Comparison of ENCODE assay signal across 30 cellular contexts in the genomic region with DNA sequence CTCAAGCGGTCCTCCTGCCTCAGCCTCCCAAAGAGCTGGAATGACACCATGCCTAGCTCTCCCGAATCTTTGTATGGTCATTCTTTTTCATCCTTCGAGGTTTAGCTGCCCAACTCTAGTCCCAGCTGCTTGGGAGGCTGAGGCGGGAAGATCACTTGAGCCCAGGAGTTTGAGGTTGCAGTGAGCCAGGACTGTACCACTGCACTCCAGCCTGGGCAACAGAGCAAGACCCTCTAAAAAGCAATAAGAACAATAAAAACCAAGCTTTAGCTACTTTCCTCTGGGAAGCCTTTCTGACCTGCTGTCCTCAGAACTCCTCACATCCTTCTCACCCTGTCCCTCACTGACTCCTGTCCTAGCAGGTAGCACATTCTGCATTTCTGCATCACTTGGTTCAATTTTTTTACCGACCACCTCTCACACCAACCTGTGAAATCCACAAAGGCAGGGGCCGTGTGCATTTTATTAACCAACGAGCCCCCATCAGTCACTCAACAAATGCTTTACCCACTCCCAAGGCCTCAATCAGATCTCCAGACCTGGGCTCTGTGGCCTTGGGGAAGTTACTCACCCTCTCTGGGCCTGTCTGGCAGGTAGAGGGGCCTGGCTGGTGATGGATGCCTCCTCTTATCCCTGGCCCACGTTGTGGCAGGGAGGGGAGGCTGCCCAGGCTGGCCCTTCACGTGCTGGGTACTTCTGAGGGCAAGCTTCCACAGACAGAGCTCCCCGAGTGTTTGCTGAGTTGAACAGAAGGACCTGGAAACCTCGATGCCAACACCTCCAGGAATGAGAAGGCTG. TPM values are rescaled to one million over a fixed set of nuclear protein-coding genes. Genes with fewer than 3 reads are reported as not detected.
DNase-seq lines count a peak whose midpoint lies in the region; ATAC-seq and TF ChIP-seq lines count a peak whose summit lies in the region.
"Had no signal": no experiment of that assay in that cellular context is flagged by ENCODE, and none has a peak within 500 bp of the region (broad histone marks: within the 10 kb centered on the region; RNA-seq: fewer than 3 reads in every experiment).

No MANE protein-coding gene starts in this region.

- DNase-seq in SK-N-SH (peak; percentile 52), hepatocyte (ENCODE audit: low spot score) (no peak), osteoblast (ENCODE audit: insufficient read length, low spot score, missing footprints) (peak; percentile 68), colonic mucosa (no peak)
- no peak for DNase-seq in activated CD4-positive, alpha-beta T cell treated with anti-CD3 and anti-CD28 coated beads, Interleukin-2, amount 10 ng/mL, durations not matched to agents 7 days and 5 days
- DNase-seq in stimulated activated effector memory CD8-positive, alpha-beta T cell treated with anti-CD3 and anti-CD28 coated beads, Interleukin-12 subunit alpha, Interleukin-12 subunit beta, amount 100 ng/mL, for 72 hours (ENCODE audit: low spot score in 2 of 2), result no peak
- DNase-seq: activated CD4-positive, alpha-beta T cell treated with anti-CD3 and anti-CD28 coated beads for 1 hour; activated CD8-positive, alpha-beta memory T cell treated with anti-CD3 and anti-CD28 coated beads for 24 hours; activated T-cell treated with anti-CD3 and anti-CD28 coated beads, Interleukin-2, amount 50 U/mL, for 24 hours; anterior cingulate cortex; central memory CD4-positive, alpha-beta T cell; DMS53; erythroblast; GDM1; HFFc6; kidney glomerular epithelial cell; NCI-H187; NCI-H2227 treated with DMSO at 0.1 percent for 48 hours; NCI-H748 treated with DMSO at 0.1 percent for 48 hours; testis had no signal

- H3K4me1 ChIP-seq in SK-N-SH (ENCODE audit: control insufficient read depth in 1 of 2, insufficient read depth in 2 of 2, low read depth in 1 of 2, low read length in 1 of 2) (peaks cover 0 to 47% of the 10 kb centered on the region in 2 experiments; a peak in 2 of 4 replicates), hepatocyte (ENCODE audit: insufficient read depth) (peaks cover 13% of the 10 kb centered on the region), osteoblast (ENCODE audit: insufficient read depth, low read length) (peaks cover 21% of the 10 kb centered on the region), urinary bladder (ENCODE audit: insufficient read depth) (no peaks in the 10 kb centered on the region), colonic mucosa (peaks cover 1% of the 10 kb centered on the region)

- H3K4me3 ChIP-seq in SK-N-SH (ENCODE audit: low read depth in 2 of 2, low read length in 1 of 2) (no peak overlapping the region), hepatocyte (no peak overlapping the region), osteoblast (ENCODE audit: insufficient read depth, low read length) (no peak overlapping the region), urinary bladder (ENCODE audit: low read depth, low read length) (no peak overlapping the region), colonic mucosa (no peak overlapping the region)
- H3K4me3 ChIP-seq: gastroesophageal sphincter, testis had no signal

- TF ChIP-seq EP300 in SK-N-SH (IDR thresholded peaks at IDR 0.05; ENCODE audit: borderline replicate concordance in 1 of 2, low read depth in 1 of 2, low read length in 1 of 2), result no peak

- no peak for TF ChIP-seq RAD21 in SK-N-SH (IDR thresholded peaks at IDR 0.05; ENCODE audit: low read length)

- H3K9me3 ChIP-seq in SK-N-SH, result no peaks in the 10 kb centered on the region
- H3K9me3 ChIP-seq in hepatocyte (ENCODE audit: low read depth), result no peaks in the 10 kb centered on the region
- no peaks in the 10 kb centered on the region for H3K9me3 ChIP-seq in osteoblast (ENCODE audit: low read depth, low read length)
- no peaks in the 10 kb centered on the region for H3K9me3 ChIP-seq in colonic mucosa
- H3K9me3 ChIP-seq: gastroesophageal sphincter, testis had no signal

- POLR2A ChIA-PET in SK-N-SH (lab: Yijun Ruan, JAX), result interaction anchor here (0.9 to 1.7 kb wide), 2 partner anchors 19 to 42 kb away, joined by 3 to 5 read pairs; partner anchors contain the start of gene MANBAL
- POLR2A ChIA-PET in activated CD4-positive, alpha-beta T cell treated with anti-CD3 and anti-CD28 coated beads, Interleukin-2, amount 10 ng/mL, durations not matched to agents 7 days and 5 days (lab: Charles Lee), result no interaction called here

- H4K20me1 ChIP-seq in SK-N-SH (ENCODE audit: insufficient read depth) (no peaks in the 10 kb centered on the region), hepatocyte (ENCODE audit: insufficient read depth, poor library complexity, severe bottlenecking) (no peaks in the 10 kb centered on the region), osteoblast (ENCODE audit: insufficient read depth, low read length) (no peaks in the 10 kb centered on the region)

- H3K9ac ChIP-seq in SK-N-SH (no peak overlapping the region), colonic mucosa (ENCODE audit: low read depth in 2 of 2, low read length in 2 of 2) (no peak overlapping the region)
- H3K9ac ChIP-seq: KMS-11, parathyroid adenoma had no signal

- TF ChIP-seq CTCF in SK-N-SH (IDR thresholded peaks at IDR 0.05), result no peak
- TF ChIP-seq CTCF in hepatocyte (IDR thresholded peaks at IDR 0.05; ENCODE audit: poor library complexity), result no peak
- no peak for TF ChIP-seq CTCF in osteoblast (IDR thresholded peaks at IDR 0.05; ENCODE audit: extremely low read depth, low read depth, low read length)
- no peak for TF ChIP-seq CTCF in colonic mucosa (IDR thresholded peaks at IDR 0.05)

- peak overlapping the region in 1 of 2 experiments; percentile 87; a peak in 2 of 4 replicates for H3K27ac ChIP-seq in SK-N-SH (ENCODE audit: low read depth in 2 of 2, low read length in 1 of 2)
- peak overlapping the region; percentile 58 for H3K27ac ChIP-seq in hepatocyte
- H3K27ac ChIP-seq in osteoblast (ENCODE audit: low read depth, low read length), result no peak overlapping the region
- H3K27ac ChIP-seq in urinary bladder (ENCODE audit: low read depth), result peak overlapping the region; percentile 35
- H3K27ac ChIP-seq in colonic mucosa, result no peak overlapping the region
- H3K27ac ChIP-seq: 22Rv1, KMS-11, parathyroid adenoma, testis had no signal

- H3K27me3 Mint-ChIP-seq in activated CD4-positive, alpha-beta T cell treated with anti-CD3 and anti-CD28 coated beads, Interleukin-2, amount 10 ng/mL, durations not matched to agents 7 days and 5 days, result no peaks in the 10 kb centered on the region
- H3K27me3 Mint-ChIP-seq: activated naive CD4-positive, alpha-beta T cell treated with anti-CD3 and anti-CD28 coated beads, Interleukin-2, amount 50 U/mL, for 24 hours; activated T-cell treated with anti-CD3 and anti-CD28 coated beads, Interleukin-2, amount 50 U/mL, for 24 hours; natural killer cell treated with Interleukin-12 subunit alpha and Interleukin-12 subunit beta and Interleukin-15 and Interleukin-18, amount 100 ng/mL, for 72 hours had no signal

- H3K4me1 Mint-ChIP-seq in activated CD4-positive, alpha-beta T cell treated with anti-CD3 and anti-CD28 coated beads, Interleukin-2, amount 10 ng/mL, durations not matched to agents 7 days and 5 days, result peaks cover 10% of the 10 kb centered on the region
- peaks cover 8% of the 10 kb centered on the region for H3K4me1 Mint-ChIP-seq in stimulated activated effector memory CD8-positive, alpha-beta T cell treated with anti-CD3 and anti-CD28 coated beads, Interleukin-12 subunit alpha, Interleukin-12 subunit beta, amount 100 ng/mL, for 72 hours

- intact Hi-C loops in colonic mucosa (cut with DNase I), result no loop called here

- no peak for ATAC-seq in SK-N-SH treated with all-trans-retinoic acid at 6 μM for 48 hours
- no peak for ATAC-seq in stimulated activated effector memory CD8-positive, alpha-beta T cell treated with anti-CD3 and anti-CD28 coated beads, Interleukin-12 subunit alpha, Interleukin-12 subunit beta, amount 100 ng/mL, for 72 hours
- ATAC-seq: gastroesophageal sphincter; natural killer cell treated with Interleukin-12 subunit alpha and Interleukin-12 subunit beta and Interleukin-15 and Interleukin-18, amount 100 ng/mL, for 72 hours; sciatic nerve had no signal

- H2AFZ ChIP-seq in SK-N-SH (ENCODE audit: low read depth) (no peak overlapping the region), hepatocyte (no peak overlapping the region), osteoblast (ENCODE audit: low read length) (no peak overlapping the region)
- H2AFZ ChIP-seq: parathyroid adenoma had no signal

- no peak overlapping the region for H3K4me3 Mint-ChIP-seq in activated CD4-positive, alpha-beta T cell treated with anti-CD3 and anti-CD28 coated beads, Interleukin-2, amount 10 ng/mL, durations not matched to agents 7 days and 5 days
- H3K4me3 Mint-ChIP-seq in stimulated activated effector memory CD8-positive, alpha-beta T cell treated with anti-CD3 and anti-CD28 coated beads, Interleukin-12 subunit alpha, Interleukin-12 subunit beta, amount 100 ng/mL, for 72 hours, result no peak overlapping the region
- H3K4me3 Mint-ChIP-seq: activated naive CD4-positive, alpha-beta T cell treated with anti-CD3 and anti-CD28 coated beads, Interleukin-2, amount 50 U/mL, for 24 hours; activated T-cell treated with anti-CD3 and anti-CD28 coated beads, Interleukin-2, amount 50 U/mL, for 24 hours; CD8-positive, alpha-beta memory T cell; HFFc6; natural killer cell treated with Interleukin-12 subunit alpha and Interleukin-12 subunit beta and Interleukin-15 and Interleukin-18, amount 100 ng/mL, for 72 hours had no signal

- WGBS in SK-N-SH (ENCODE audit: low lambda C conversion rate), result 82% methylated on average over 9 of the region's 11 CpGs
- WGBS in hepatocyte (ENCODE audit: low lambda C conversion rate, missing lambda C conversion rate), result 78% methylated on average over 11 of the region's 11 CpGs
- WGBS in urinary bladder, result 76% methylated on average over 11 of the region's 11 CpGs

- no peaks in the 10 kb centered on the region for H3K9me3 Mint-ChIP-seq in activated CD4-positive, alpha-beta T cell treated with anti-CD3 and anti-CD28 coated beads, Interleukin-2, amount 10 ng/mL, durations not matched to agents 7 days and 5 days
- H3K9me3 Mint-ChIP-seq in stimulated activated effector memory CD8-positive, alpha-beta T cell treated with anti-CD3 and anti-CD28 coated beads, Interleukin-12 subunit alpha, Interleukin-12 subunit beta, amount 100 ng/mL, for 72 hours, result no peaks in the 10 kb centered on the region
- H3K9me3 Mint-ChIP-seq: activated naive CD4-positive, alpha-beta T cell treated with anti-CD3 and anti-CD28 coated beads, Interleukin-2, amount 50 U/mL, for 24 hours; activated T-cell treated with anti-CD3 and anti-CD28 coated beads, Interleukin-2, amount 50 U/mL, for 24 hours; CD8-positive, alpha-beta memory T cell; HFFc6; natural killer cell treated with Interleukin-12 subunit alpha and Interleukin-12 subunit beta and Interleukin-15 and Interleukin-18, amount 100 ng/mL, for 72 hours had no signal

- H3K27ac Mint-ChIP-seq in activated CD4-positive, alpha-beta T cell treated with anti-CD3 and anti-CD28 coated beads, Interleukin-2, amount 10 ng/mL, durations not matched to agents 7 days and 5 days, result no peak overlapping the region
- H3K27ac Mint-ChIP-seq in stimulated activated effector memory CD8-positive, alpha-beta T cell treated with anti-CD3 and anti-CD28 coated beads, Interleukin-12 subunit alpha, Interleukin-12 subunit beta, amount 100 ng/mL, for 72 hours, result no peak overlapping the region
- H3K27ac Mint-ChIP-seq: activated naive CD4-positive, alpha-beta T cell treated with anti-CD3 and anti-CD28 coated beads, Interleukin-2, amount 50 U/mL, for 24 hours; activated T-cell treated with anti-CD3 and anti-CD28 coated beads, Interleukin-2, amount 50 U/mL, for 24 hours; natural killer cell treated with Interleukin-12 subunit alpha and Interleukin-12 subunit beta and Interleukin-15 and Interleukin-18, amount 100 ng/mL, for 72 hours had no signal

- H3K27me3 ChIP-seq in SK-N-SH (ENCODE audit: insufficient read depth) (no peaks in the 10 kb centered on the region), hepatocyte (no peaks in the 10 kb centered on the region), osteoblast (ENCODE audit: insufficient read depth, low read length) (no peaks in the 10 kb centered on the region), colonic mucosa (no peaks in the 10 kb centered on the region)
- H3K27me3 ChIP-seq: gastroesophageal sphincter, testis had no signal

- H3K36me3 ChIP-seq in SK-N-SH (replicated peaks in 1 of 2; ENCODE audit: control insufficient read depth in 1 of 2, insufficient read depth in 2 of 2, low read length in 1 of 2), result no peaks in the 10 kb centered on the region
- no peaks in the 10 kb centered on the region for H3K36me3 ChIP-seq in hepatocyte (replicated peaks; ENCODE audit: insufficient read depth, low read depth)
- H3K36me3 ChIP-seq in osteoblast (ENCODE audit: insufficient read depth, low read length), result no peaks in the 10 kb centered on the region
- no peaks in the 10 kb centered on the region for H3K36me3 ChIP-seq in urinary bladder (ENCODE audit: insufficient read depth)
- H3K36me3 ChIP-seq in colonic mucosa, result no peaks in the 10 kb centered on the region
- H3K36me3 ChIP-seq: gastroesophageal sphincter had no signal

- H3K36me3 Mint-ChIP-seq in activated CD4-positive, alpha-beta T cell treated with anti-CD3 and anti-CD28 coated beads, Interleukin-2, amount 10 ng/mL, durations not matched to agents 7 days and 5 days (ENCODE audit: low read depth), result no peaks in the 10 kb centered on the region
- no peaks in the 10 kb centered on the region for H3K36me3 Mint-ChIP-seq in stimulated activated effector memory CD8-positive, alpha-beta T cell treated with anti-CD3 and anti-CD28 coated beads, Interleukin-12 subunit alpha, Interleukin-12 subunit beta, amount 100 ng/mL, for 72 hours
- H3K36me3 Mint-ChIP-seq: activated naive CD4-positive, alpha-beta T cell treated with anti-CD3 and anti-CD28 coated beads, Interleukin-2, amount 50 U/mL, for 24 hours; CD8-positive, alpha-beta memory T cell; natural killer cell treated with Interleukin-12 subunit alpha and Interleukin-12 subunit beta and Interleukin-15 and Interleukin-18, amount 100 ng/mL, for 72 hours had no signal

- H3K4me2 ChIP-seq in SK-N-SH (no peak overlapping the region), hepatocyte (no peak overlapping the region), osteoblast (ENCODE audit: insufficient read depth, low read length) (no peak overlapping the region)
- H3K4me2 ChIP-seq: KMS-11 had no signal

- no peaks in the 10 kb centered on the region for H3K9me2 ChIP-seq in SK-N-SH
- no peaks in the 10 kb centered on the region for H3K9me2 ChIP-seq in hepatocyte (replicated peaks; ENCODE audit: insufficient read depth)

- CTCF ChIA-PET in SK-N-SH (lab: Yijun Ruan, JAX), result interaction anchor here (0.9 to 3.3 kb wide), 9 partner anchors 17 to 204 kb away, joined by 3 to 21 read pairs (median 4); no protein-coding TSS in a partner anchor
- CTCF ChIA-PET in activated CD4-positive, alpha-beta T cell treated with anti-CD3 and anti-CD28 coated beads, Interleukin-2, amount 10 ng/mL, durations not matched to agents 7 days and 5 days (lab: Charles Lee), result interaction anchor here (0.9 kb wide), 1 partner anchor 15 kb away, joined by 3 read pairs; no protein-coding TSS in a partner anchor

- no peaks in the 10 kb centered on the region for H3F3A ChIP-seq in SK-N-SH (replicated peaks; ENCODE audit: insufficient read depth)

- H3K79me2 ChIP-seq in SK-N-SH (ENCODE audit: insufficient read depth) (no peaks in the 10 kb centered on the region), hepatocyte (no peaks in the 10 kb centered on the region), osteoblast (ENCODE audit: insufficient read depth, low read length) (no peaks in the 10 kb centered on the region)
- H3K79me2 ChIP-seq: parathyroid adenoma had no signal

RNA-seq across cellular contexts. Expression of gene SRC, which starts 14.7 kb away (rescaled TPM):
- polyA plus RNA-seq in SK-N-SH (2012; rRNA removed) (23.8 and 25.6 TPM in 2 replicates), hepatocyte (55.1 and 56.4 TPM in 2 replicates), urinary bladder (53.2 TPM)
- 9.6 and 17.1 TPM in 2 replicates for polyA plus RNA-seq in SK-N-SH (2012; cell fraction: cytosol; rRNA removed)
- polyA plus RNA-seq in SK-N-SH (2012; cell fraction: nucleus; rRNA removed), result 49.2 and 58.8 TPM in 2 replicates
- total RNA-seq in hepatocyte (45.5 and 69.8 TPM in 2 replicates), osteoblast (22.1 and 22.4 TPM in 2 replicates), urinary bladder (26.9 TPM), colonic mucosa (100 to 1,000 TPM; 102 to 123 TPM)
- total RNA-seq in activated CD4-positive, alpha-beta T cell treated with anti-CD3 and anti-CD28 coated beads, Interleukin-2, amount 10 ng/mL, durations not matched to agents 7 days and 5 days, result 1 to 10 TPM; 2.1 to 2.6 TPM

RNA-seq across cellular contexts. Expression of gene MANBAL, which starts 41.8 kb away (rescaled TPM):
- polyA plus RNA-seq in SK-N-SH (2012; rRNA removed) (105 and 141 TPM in 2 replicates), hepatocyte (84.1 and 93.9 TPM in 2 replicates), urinary bladder (133 TPM)
- 96.7 and 125 TPM in 2 replicates for polyA plus RNA-seq in SK-N-SH (2012; cell fraction: cytosol; rRNA removed)
- 67.4 and 78.5 TPM in 2 replicates for polyA plus RNA-seq in SK-N-SH (2012; cell fraction: nucleus; rRNA removed)
- total RNA-seq in hepatocyte (35.4 and 43.8 TPM in 2 replicates), osteoblast (14.1 and 17.7 TPM in 2 replicates), urinary bladder (14.9 TPM), colonic mucosa (10 to 100 TPM; 27.1 to 44.6 TPM)
- total RNA-seq in activated CD4-positive, alpha-beta T cell treated with anti-CD3 and anti-CD28 coated beads, Interleukin-2, amount 10 ng/mL, durations not matched to agents 7 days and 5 days, result 10 to 100 TPM; 10.9 to 11.0 TPM

Comparison
In these comparisons a context has a peak if more than half of its experiments do, and no peak if none do; other contexts are left out.
1. DNase-seq: peak in SK-N-SH (single experiment) and osteoblast (single experiment); none in hepatocyte (single experiment), colonic mucosa (single experiment), activated CD4-positive, alpha-beta T cell treated with anti-CD3 and anti-CD28 coated beads, Interleukin-2, amount 10 ng/mL, durations not matched to agents 7 days and 5 days (single experiment) and stimulated activated effector memory CD8-positive, alpha-beta T cell treated with anti-CD3 and anti-CD28 coated beads, Interleukin-12 subunit alpha, Interleukin-12 subunit beta, amount 100 ng/mL, for 72 hours (0 of 2).
2. H3K27ac ChIP-seq: peak in hepatocyte (single experiment) and urinary bladder (single experiment); none in osteoblast (single experiment) and colonic mucosa (single experiment).